In genomic region chr11:7851391-7851790, GRCh38 we compare ENCODE assay signal across 25 cellular contexts. TPM values are rescaled to one million over a fixed set of nuclear protein-coding genes. Genes with fewer than 3 reads are reported as not detected.
A peak's percentile ranks its signal among the peaks of the same experiment; 100 is the strongest.
DNase-seq lines count a peak whose midpoint lies in the region; ATAC-seq and TF ChIP-seq lines count a peak whose summit lies in the region.
"Had no signal": no experiment of that assay in that cellular context is flagged by ENCODE, and none has a peak within 500 bp of the region (broad histone marks: within the 10 kb centered on the region; RNA-seq: fewer than 3 reads in every experiment).

No MANE protein-coding gene starts in this region.

- H3K4me1 ChIP-seq in hepatocyte (ENCODE audit: insufficient read depth): no peaks in the 10 kb centered on the region
- H3K4me1 ChIP-seq: stomach, upper lobe of right lung had no signal

- no peaks in the 10 kb centered on the region for H3K9me2 ChIP-seq in hepatocyte (replicated peaks; ENCODE audit: insufficient read depth)

- DNase-seq in GM06990 (ENCODE audit: extremely low read depth, insufficient read length) (no peak), NAMALWA (ENCODE audit: low spot score) (peak; percentile 20), WERI-Rb-1 (no peak), hepatocyte (ENCODE audit: low spot score) (no peak)
- DNase-seq: ACHN; activated CD8-positive, alpha-beta memory T cell treated with anti-CD3 and anti-CD28 coated beads, Interleukin-2, amount 10 ng/mL, durations not matched to agents 7 days and 5 days; CD4-positive, alpha-beta memory T cell; naive B cell; NCI-H2081 treated with DMSO at 0.1 percent for 48 hours; NCI-H774; ovary; stomach; T-helper 2 cell had no signal

- H3K9me3 ChIP-seq in WERI-Rb-1 (ENCODE audit: severe bottlenecking): no peaks in the 10 kb centered on the region
- H3K9me3 ChIP-seq in hepatocyte (ENCODE audit: low read depth): no peaks in the 10 kb centered on the region
- H3K9me3 ChIP-seq: ovary, stomach, upper lobe of right lung had no signal

- H3K4me2 ChIP-seq in hepatocyte: no peak overlapping the region

- no peak overlapping the region for H2AFZ ChIP-seq in hepatocyte

- ATAC-seq in GM18517 (IDR thresholded peaks at IDR 0.05; ENCODE audit: unreplicated experiment): no peak
- ATAC-seq in HG03175 (IDR thresholded peaks at IDR 0.05; ENCODE audit: unreplicated experiment): no peak
- ATAC-seq in GM18519 (IDR thresholded peaks at IDR 0.05; ENCODE audit: low FRiP score, unreplicated experiment): no peak
- ATAC-seq: activated CD8-positive, alpha-beta memory T cell treated with anti-CD3 and anti-CD28 coated beads, Interleukin-2, amount 10 ng/mL, durations not matched to agents 7 days and 5 days; esophagus mucosa; Right ventricle myocardium inferior; sciatic nerve; upper lobe of right lung had no signal

- no peaks in the 10 kb centered on the region for H3K79me2 ChIP-seq in hepatocyte

- H3K27ac ChIP-seq in 22Rv1: no peak overlapping the region
- no peak overlapping the region for H3K27ac ChIP-seq in WERI-Rb-1
- no peak overlapping the region for H3K27ac ChIP-seq in hepatocyte
- H3K27ac ChIP-seq: cardiac muscle cell, ovary, stomach, upper lobe of right lung had no signal

- 0 out of 2 replicates have a peak, but pooled peaks have one; percentile 22 for TF ChIP-seq CTCF in 22Rv1 (IDR thresholded peaks at IDR 0.05)
- TF ChIP-seq CTCF in GM06990 (IDR thresholded peaks at IDR 0.05; ENCODE audit: insufficient read depth, low read length, poor library complexity, severe bottlenecking): peak; percentile 19
- TF ChIP-seq CTCF in WERI-Rb-1 (IDR thresholded peaks at IDR 0.05; ENCODE audit: low read depth, low read length): peak; percentile 24; the same call in 1 of the 2 replicates
- no peak for TF ChIP-seq CTCF in hepatocyte (IDR thresholded peaks at IDR 0.05; ENCODE audit: poor library complexity)

- no peak overlapping the region for H3K4me3 ChIP-seq in GM06990 (replicated peaks; ENCODE audit: low read depth, low read length)
- H3K4me3 ChIP-seq in WERI-Rb-1 (ENCODE audit: low read depth, low read length): no peak overlapping the region
- no peak overlapping the region for H3K4me3 ChIP-seq in hepatocyte
- H3K4me3 ChIP-seq: cardiac muscle cell, lung, ovary, stomach, upper lobe of right lung had no signal

- H3K36me3 ChIP-seq in GM06990 (ENCODE audit: control insufficient read depth, insufficient read depth, low read length) (no peaks in the 10 kb centered on the region), WERI-Rb-1 (no peaks in the 10 kb centered on the region), hepatocyte (replicated peaks; ENCODE audit: insufficient read depth, low read depth) (no peaks in the 10 kb centered on the region)
- H3K36me3 ChIP-seq: cardiac muscle cell, ovary, stomach, upper lobe of right lung had no signal

- H4K20me1 ChIP-seq in hepatocyte (ENCODE audit: insufficient read depth, poor library complexity, severe bottlenecking): no peaks in the 10 kb centered on the region

- H3K27me3 ChIP-seq in GM06990 (replicated peaks; ENCODE audit: control insufficient read depth, insufficient read depth, low read length): no peaks in the 10 kb centered on the region
- H3K27me3 ChIP-seq in WERI-Rb-1 (ENCODE audit: insufficient read depth, low read depth, severe bottlenecking): no peaks in the 10 kb centered on the region
- H3K27me3 ChIP-seq in hepatocyte: no peaks in the 10 kb centered on the region
- H3K27me3 ChIP-seq: cardiac muscle cell, ovary, upper lobe of right lung had no signal

- 90% methylated on average over 4 of the region's 4 CpGs for WGBS in hepatocyte (ENCODE audit: low lambda C conversion rate, missing lambda C conversion rate)

RNA-seq across cellular contexts. Expression of gene OR5P3, which starts 20.8 kb away (rescaled TPM):
- total RNA-seq in hepatocyte: 0.77 TPM in 1 of 2 replicates, not detected in the other
- polyA plus RNA-seq in hepatocyte: not detected in 2 replicates
- total RNA-seq: activated CD8-positive, alpha-beta memory T cell treated with anti-CD3 and anti-CD28 coated beads, Interleukin-2, amount 10 ng/mL, durations not matched to agents 7 days and 5 days; cardiac muscle cell; CD4-positive, alpha-beta memory T cell; esophagus mucosa; glomerular endothelial cell; Right ventricle myocardium inferior; sciatic nerve had no signal
- polyA plus RNA-seq: adipose tissue; cardiac muscle cell; CD4-positive, alpha-beta memory T cell; lung; ovary; stomach had no signal

RNA-seq across cellular contexts. Expression of gene OR5P2, which starts 54.6 kb away (rescaled TPM):
- 0.20 TPM in 1 of 2 replicates, not detected in the other for total RNA-seq in hepatocyte
- 0.46 and 0.54 TPM in 2 replicates for polyA plus RNA-seq in hepatocyte
- total RNA-seq: activated CD8-positive, alpha-beta memory T cell treated with anti-CD3 and anti-CD28 coated beads, Interleukin-2, amount 10 ng/mL, durations not matched to agents 7 days and 5 days; cardiac muscle cell; CD4-positive, alpha-beta memory T cell; esophagus mucosa; glomerular endothelial cell; Right ventricle myocardium inferior; sciatic nerve had no signal
- polyA plus RNA-seq: adipose tissue; cardiac muscle cell; CD4-positive, alpha-beta memory T cell; lung; ovary; stomach had no signal
